ENCODE assay signal across 8 cellular contexts in genomic region chr16:28326881-28327610, GRCh38. TPM values are rescaled to one million over a fixed set of nuclear protein-coding genes. Genes with fewer than 3 reads are reported as not detected.
DNase-seq lines count a peak whose midpoint lies in the region; ATAC-seq and TF ChIP-seq lines count a peak whose summit lies in the region.

No MANE protein-coding gene starts in this region.

- no peak overlapping the region for H3K4me3 Mint-ChIP-seq in activated CD4-positive, alpha-beta memory T cell treated with anti-CD3 and anti-CD28 coated beads, Interleukin-2, amount 10 ng/mL, durations not matched to agents 7 days and 5 days
- no peak overlapping the region for H3K4me3 Mint-ChIP-seq in endodermal cell

- no peaks in the 10 kb centered on the region for H3K27me3 ChIP-seq in endodermal cell (ENCODE audit: control insufficient read depth, insufficient read depth, low read length, poor library complexity, severe bottlenecking)

- no peak for ATAC-seq in HG03095 (IDR thresholded peaks at IDR 0.05; ENCODE audit: unreplicated experiment)

- no peak overlapping the region for H3K9ac ChIP-seq in endodermal cell (ENCODE audit: extremely low read depth, low read length, poor library complexity, severe bottlenecking)

- CTCF ChIA-PET in activated CD4-positive, alpha-beta memory T cell treated with anti-CD3 and anti-CD28 coated beads, Interleukin-2, amount 10 ng/mL, durations not matched to agents 7 days and 5 days (lab: Charles Lee): interaction anchor here (0.7 to 2.1 kb wide), 6 partner anchors 10 to 179 kb away, joined by 3 to 17 read pairs (median 4); partner anchors contain the start of genes CLN3 and IL27

- TF ChIP-seq CTCF in endodermal cell (conservative IDR thresholded peaks at IDR 0.05): peak; percentile 94

- no peaks in the 10 kb centered on the region for H3K36me3 Mint-ChIP-seq in activated CD4-positive, alpha-beta memory T cell treated with anti-CD3 and anti-CD28 coated beads, Interleukin-2, amount 10 ng/mL, durations not matched to agents 7 days and 5 days (ENCODE audit: low read depth)
- peaks cover 5% of the 10 kb centered on the region for H3K36me3 Mint-ChIP-seq in endodermal cell (ENCODE audit: low read depth)

- no peaks in the 10 kb centered on the region for H3K27me3 Mint-ChIP-seq in activated CD4-positive, alpha-beta memory T cell treated with anti-CD3 and anti-CD28 coated beads, Interleukin-2, amount 10 ng/mL, durations not matched to agents 7 days and 5 days
- no peaks in the 10 kb centered on the region for H3K27me3 Mint-ChIP-seq in endodermal cell (ENCODE audit: insufficient read depth)

- H3K4me1 Mint-ChIP-seq in activated CD4-positive, alpha-beta memory T cell treated with anti-CD3 and anti-CD28 coated beads, Interleukin-2, amount 10 ng/mL, durations not matched to agents 7 days and 5 days: peaks cover 5% of the 10 kb centered on the region
- no peaks in the 10 kb centered on the region for H3K4me1 Mint-ChIP-seq in endodermal cell

- WGBS in endodermal cell (ENCODE audit: insufficient coverage in 1 of 2, insufficient read length in 1 of 2), 2 experiments: 57 to 62% methylated on average over 10 to 12 of the region's 12 CpGs

- no peaks in the 10 kb centered on the region for H3K4me1 ChIP-seq in endodermal cell (ENCODE audit: control insufficient read depth, insufficient read depth, low read length)

- DNase-seq in SKM-1 treated with dmso at 0.1 percent for 144 hours (lab: John Stamatoyannopoulos, UW; ENCODE audit: unreplicated experiment) (peak; percentile 51), SKM-1 (lab: John Stamatoyannopoulos, UW; ENCODE audit: unreplicated experiment) (no peak), NCI-H510A (lab: John Stamatoyannopoulos, UW) (peak; percentile 47), endodermal cell (peak; percentile 91), myocyte (ENCODE audit: low read depth) (peak; percentile 62)
- DNase-seq in activated CD4-positive, alpha-beta memory T cell treated with anti-CD3 and anti-CD28 coated beads, Interleukin-2, amount 10 ng/mL, durations not matched to agents 7 days and 5 days: peak; percentile 74
- DNase-seq in stimulated activated naive CD4-positive, alpha-beta T cell (lab: John Stamatoyannopoulos, UW): peak; percentile 25 to 62 (median 40)

- POLR2A ChIA-PET in activated CD4-positive, alpha-beta memory T cell treated with anti-CD3 and anti-CD28 coated beads, Interleukin-2, amount 10 ng/mL, durations not matched to agents 7 days and 5 days (lab: Charles Lee): no interaction called here

- H3K36me3 ChIP-seq in endodermal cell (ENCODE audit: control insufficient read depth, insufficient read depth, low read length): no peaks in the 10 kb centered on the region

- H3K9me3 ChIP-seq in endodermal cell (ENCODE audit: control insufficient read depth, low read length): no peaks in the 10 kb centered on the region

- H3K27ac Mint-ChIP-seq in activated CD4-positive, alpha-beta memory T cell treated with anti-CD3 and anti-CD28 coated beads, Interleukin-2, amount 10 ng/mL, durations not matched to agents 7 days and 5 days: no peak overlapping the region
- H3K27ac Mint-ChIP-seq in endodermal cell: no peak overlapping the region

- no peak overlapping the region for H3K27ac ChIP-seq in endodermal cell (ENCODE audit: low read depth, low read length)

- H3K9me3 Mint-ChIP-seq in activated CD4-positive, alpha-beta memory T cell treated with anti-CD3 and anti-CD28 coated beads, Interleukin-2, amount 10 ng/mL, durations not matched to agents 7 days and 5 days: no peaks in the 10 kb centered on the region
- H3K9me3 Mint-ChIP-seq in endodermal cell: no peaks in the 10 kb centered on the region

- no peak overlapping the region for H3K4me3 ChIP-seq in endodermal cell (ENCODE audit: low read length)

RNA-seq across cellular contexts. Expression of gene SBK1, which starts 34.7 kb away (rescaled TPM):
- total RNA-seq in activated CD4-positive, alpha-beta memory T cell treated with anti-CD3 and anti-CD28 coated beads, Interleukin-2, amount 10 ng/mL, durations not matched to agents 7 days and 5 days: 1 to 10 TPM; 9.8 TPM
- total RNA-seq in endodermal cell (10 to 100 TPM; 55.9 to 62.5 TPM), myocyte (3.7 and 4.3 TPM in 2 replicates)
- polyA plus RNA-seq in endodermal cell (2013, experiment 1 of 2): 63.9 TPM
- 60.0 TPM for polyA plus RNA-seq in endodermal cell (2013, experiment 2 of 2)
- polyA plus RNA-seq in myocyte (2012): 0.88 TPM

RNA-seq across cellular contexts. Expression of gene NPIPB6, which starts 36.3 kb away (rescaled TPM):
- 1 to 10 TPM in 1 of 2 experiments, under 1 TPM in 1; 0.60 to 1.5 TPM for total RNA-seq in activated CD4-positive, alpha-beta memory T cell treated with anti-CD3 and anti-CD28 coated beads, Interleukin-2, amount 10 ng/mL, durations not matched to agents 7 days and 5 days
- total RNA-seq in endodermal cell (1 to 10 TPM; 1.8 to 3.5 TPM), myocyte (0.56 and 1.1 TPM in 2 replicates)
- 0.93 TPM for polyA plus RNA-seq in endodermal cell (2013, experiment 1 of 2)
- 1.0 TPM for polyA plus RNA-seq in endodermal cell (2013, experiment 2 of 2)
- polyA plus RNA-seq in myocyte (2012): 0.32 TPM

Comparison
In these comparisons a context has a peak if more than half of its experiments do, and no peak if none do; other contexts are left out.
1. RNA of gene SBK1, which starts 34.7 kb away (total RNA-seq): 55.9 to 62.5 TPM in endodermal cell; 9.8 TPM in activated CD4-positive, alpha-beta memory T cell treated with anti-CD3 and anti-CD28 coated beads, Interleukin-2, amount 10 ng/mL, durations not matched to agents 7 days and 5 days and 3.7 to 4.3 TPM in myocyte; every median in the first group is over 4 times any median in the second.